Comparison of ENCODE assay signal across 8 cellular contexts in the genomic region with DNA sequence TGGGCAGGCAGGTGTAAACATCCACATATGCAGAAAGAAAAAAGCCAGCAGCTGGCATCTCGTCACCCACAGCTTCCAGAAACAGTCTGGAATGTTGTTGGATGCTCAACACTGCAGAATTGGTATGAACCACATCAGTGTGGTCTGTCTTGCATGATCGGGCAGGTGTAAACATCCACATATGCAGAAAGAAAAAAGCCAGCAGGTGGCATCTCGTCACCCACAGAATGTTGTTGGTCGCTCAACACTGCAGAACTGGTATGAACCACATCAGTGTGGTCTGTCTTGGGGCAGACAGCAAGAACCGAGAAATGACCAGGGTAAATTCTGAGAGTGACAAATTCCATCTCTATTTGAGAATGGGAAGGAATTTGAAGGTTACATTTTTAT. TPM values are rescaled to one million over a fixed set of nuclear protein-coding genes. Genes with fewer than 3 reads are reported as not detected.
DNase-seq lines count a peak whose midpoint lies in the region; ATAC-seq and TF ChIP-seq lines count a peak whose summit lies in the region.

No MANE protein-coding gene starts in this region.

- no peaks in the 10 kb centered on the region for H3K9me3 ChIP-seq in spleen

- no peak overlapping the region for H3K4me3 ChIP-seq in spleen

- ATAC-seq in GM19467 (IDR thresholded peaks at IDR 0.05; ENCODE audit: unreplicated experiment) = peak; percentile 73
- peak; percentile 85 for ATAC-seq in HG03457 (IDR thresholded peaks at IDR 0.05; ENCODE audit: unreplicated experiment)

- H3K27me3 Mint-ChIP-seq in activated T-helper 1 cell treated with anti-CD3 and anti-CD28 coated beads, Interleukin-12 subunit alpha, Interleukin-12 subunit beta, Interleukin-2, Interleukin-4 antibody, amounts not matched to agents 30 ng/mL and 10 ng/mL and 1 ng/mL, durations not matched to agents 14 hours and 24 hours and 36 hours (ENCODE audit: insufficient read depth) = no peaks in the 10 kb centered on the region

- H3K27ac ChIP-seq in spleen = peak overlapping the region in 4 of 8 donors; percentile 48 to 67 (median 59)

- intact Hi-C loops in activated T-helper 1 cell treated with anti-CD3 and anti-CD28 coated beads, Interleukin-12 subunit alpha, Interleukin-12 subunit beta, Interleukin-2, Interleukin-4 antibody, amounts not matched to agents 30 ng/mL and 10 ng/mL and 1 ng/mL, durations not matched to agents 14 hours and 24 hours and 36 hours (cut with micrococcal nuclease) = loop anchor here (1.0 to 5.0 kb wide), 9 partner anchors 8 to 658 kb away; no protein-coding TSS in a partner anchor
- intact Hi-C loops in spleen (cut with DNase I; ENCODE audit: low total_unique reads) = loop anchor here (10.0 kb wide), 2 partner anchors 68 to 218 kb away; no protein-coding TSS in a partner anchor

- H3K4me1 Mint-ChIP-seq in activated T-helper 1 cell treated with anti-CD3 and anti-CD28 coated beads, Interleukin-12 subunit alpha, Interleukin-12 subunit beta, Interleukin-2, Interleukin-4 antibody, amounts not matched to agents 30 ng/mL and 10 ng/mL and 1 ng/mL, durations not matched to agents 14 hours and 24 hours and 36 hours (ENCODE audit: low read depth) = peaks cover 88% of the 10 kb centered on the region

- DNase-seq in activated T-helper 1 cell treated with anti-CD3 and anti-CD28 coated beads, Interleukin-12 subunit alpha, Interleukin-12 subunit beta, Interleukin-2, Interleukin-4 antibody, amounts not matched to agents 30 ng/mL and 10 ng/mL and 1 ng/mL, durations not matched to agents 14 hours and 24 hours and 36 hours (ENCODE audit: low spot score) = no peak
- DNase-seq in spleen (peak; percentile 75), NCI-H2227 treated with DMSO at 0.1 percent for 48 hours (lab: John Stamatoyannopoulos, UW) (no peak), mucosa of gallbladder (ENCODE audit: low spot score) (no peak), MV-4-11 (lab: John Stamatoyannopoulos, UW) (no peak)

- WGBS in spleen, 5 donors = 48 to 63% (median 58%) methylated on average over 5 of the region's 5 CpGs

- peak overlapping the region; percentile 80 for H3K27ac Mint-ChIP-seq in activated T-helper 1 cell treated with anti-CD3 and anti-CD28 coated beads, Interleukin-12 subunit alpha, Interleukin-12 subunit beta, Interleukin-2, Interleukin-4 antibody, amounts not matched to agents 30 ng/mL and 10 ng/mL and 1 ng/mL, durations not matched to agents 14 hours and 24 hours and 36 hours

- no peaks in the 10 kb centered on the region for H3K27me3 ChIP-seq in spleen (replicated peaks in 1 of 7)

- no peaks in the 10 kb centered on the region for H3K9me3 Mint-ChIP-seq in activated T-helper 1 cell treated with anti-CD3 and anti-CD28 coated beads, Interleukin-12 subunit alpha, Interleukin-12 subunit beta, Interleukin-2, Interleukin-4 antibody, amounts not matched to agents 30 ng/mL and 10 ng/mL and 1 ng/mL, durations not matched to agents 14 hours and 24 hours and 36 hours

- H3K36me3 ChIP-seq in spleen = peaks cover 0 to 4% (median 0%) of the 10 kb centered on the region in 6 donors

- no peak for TF ChIP-seq POLR2A in spleen (IDR thresholded peaks at IDR 0.05)

- H3K36me3 Mint-ChIP-seq in activated T-helper 1 cell treated with anti-CD3 and anti-CD28 coated beads, Interleukin-12 subunit alpha, Interleukin-12 subunit beta, Interleukin-2, Interleukin-4 antibody, amounts not matched to agents 30 ng/mL and 10 ng/mL and 1 ng/mL, durations not matched to agents 14 hours and 24 hours and 36 hours (ENCODE audit: low read depth) = peaks cover 37% of the 10 kb centered on the region

- peak; percentile 28; the same call in 1 of the 2 replicates for TF ChIP-seq CTCF in GM12874 (IDR thresholded peaks at IDR 0.05; ENCODE audit: insufficient read depth, low read depth, low read length)
- TF ChIP-seq CTCF in spleen (IDR thresholded peaks at IDR 0.05 in 8 of 11, conservative IDR thresholded peaks at IDR 0.05 in 3 of 11) = peak in 1 of 11 experiments; percentile 4

- H3K4me1 ChIP-seq in spleen = peaks cover 0 to 74% (median 36%) of the 10 kb centered on the region in 6 donors

- no peak overlapping the region for H3K4me3 Mint-ChIP-seq in activated T-helper 1 cell treated with anti-CD3 and anti-CD28 coated beads, Interleukin-12 subunit alpha, Interleukin-12 subunit beta, Interleukin-2, Interleukin-4 antibody, amounts not matched to agents 30 ng/mL and 10 ng/mL and 1 ng/mL, durations not matched to agents 14 hours and 24 hours and 36 hours

RNA-seq across cellular contexts. Expression of a gene that starts 39.6 kb away (rescaled TPM):
- 144 and 159 TPM in 2 replicates for total RNA-seq in activated T-helper 1 cell treated with anti-CD3 and anti-CD28 coated beads, Interleukin-12 subunit alpha, Interleukin-12 subunit beta, Interleukin-2, Interleukin-4 antibody, amounts not matched to agents 30 ng/mL and 10 ng/mL and 1 ng/mL, durations not matched to agents 14 hours and 24 hours and 36 hours
- total RNA-seq in spleen = 100 to 1,000 TPM; 130 to 203 (median 180) TPM
- polyA plus RNA-seq in spleen = 10 to 100 TPM; 12.5 to 19.3 (median 18.3) TPM
- 20.1 TPM for total RNA-seq in mucosa of gallbladder
